Comparison of ENCODE assay signal across 8 cellular contexts in genomic region chr1:192609110-192610079, GRCh38. TPM values are rescaled to one million over a fixed set of nuclear protein-coding genes. Genes with fewer than 3 reads are reported as not detected.
DNase-seq lines count a peak whose midpoint lies in the region; ATAC-seq and TF ChIP-seq lines count a peak whose summit lies in the region.

No MANE protein-coding gene starts in this region.

- DNase-seq in DND-41, result peak; percentile 83
- DNase-seq in MM.1S, result peak; percentile 95
- DNase-seq in activated CD8-positive, alpha-beta memory T cell treated with anti-CD3 and anti-CD28 coated beads, Interleukin-2, amount 50 U/mL, for 1 hour (ENCODE audit: extremely low read depth), result peak; percentile 27
- peak; percentile 25 for DNase-seq in left ventricle myocardium inferior
- DNase-seq in stimulated activated CD8-positive, alpha-beta memory T cell treated with anti-CD3 and anti-CD28 coated beads, Interleukin-12 subunit alpha, Interleukin-12 subunit beta, amount 100 ng/mL, for 1 hour (ENCODE audit: low read depth), result peak; percentile 20
- no peak for DNase-seq in NCI-H1417 treated with DMSO at 0.1 percent for 48 hours (lab: John Stamatoyannopoulos, UW)
- DNase-seq in foreskin keratinocyte, result no peak

- H3K4me2 ChIP-seq in DND-41 (ENCODE audit: insufficient read depth, low read length), result peak overlapping the region; percentile 65
- peak overlapping the region; percentile 48 for H3K4me2 ChIP-seq in MM.1S (ENCODE audit: low read depth, low read length)

- H3K4me3 ChIP-seq in DND-41 (ENCODE audit: low read depth in 1 of 2, low read length in 2 of 2) (peak overlapping the region; percentile 8 to 51; a peak in 3 of 4 replicates), MM.1S (ENCODE audit: low read length) (peak overlapping the region; percentile 9), left ventricle myocardium inferior (no peak overlapping the region)

- no peaks in the 10 kb centered on the region for H3K9me2 ChIP-seq in MM.1S (replicated peaks; ENCODE audit: insufficient read depth, low read length)

- no peaks in the 10 kb centered on the region for H3K9me3 ChIP-seq in DND-41 (ENCODE audit: insufficient read depth, low read length, severe bottlenecking)
- no peaks in the 10 kb centered on the region for H3K9me3 ChIP-seq in MM.1S (replicated peaks; ENCODE audit: insufficient read depth, low read length)
- H3K9me3 ChIP-seq in left ventricle myocardium inferior (replicated peaks), result no peaks in the 10 kb centered on the region

- H3K9ac ChIP-seq in DND-41 (ENCODE audit: low read depth, low read length) (peak overlapping the region; percentile 56), MM.1S (ENCODE audit: low read length) (peak overlapping the region; percentile 40)

- H3K36me3 ChIP-seq in DND-41 (ENCODE audit: insufficient read depth, low read length) (no peaks in the 10 kb centered on the region), MM.1S (replicated peaks; ENCODE audit: insufficient read depth, low read length) (no peaks in the 10 kb centered on the region), left ventricle myocardium inferior (no peaks in the 10 kb centered on the region)

- H3K27me3 ChIP-seq in DND-41 (ENCODE audit: insufficient read depth, low read length, poor library complexity), result no peaks in the 10 kb centered on the region
- H3K27me3 ChIP-seq in MM.1S (replicated peaks; ENCODE audit: insufficient read depth, low read length), result no peaks in the 10 kb centered on the region
- no peaks in the 10 kb centered on the region for H3K27me3 ChIP-seq in left ventricle myocardium inferior (ENCODE audit: low read depth)
- H3K27me3 ChIP-seq in foreskin keratinocyte, result no peaks in the 10 kb centered on the region

- intact Hi-C loops in left ventricle myocardium inferior (cut with micrococcal nuclease), result loop anchor here (10.0 kb wide), 2 partner anchors 135 to 405 kb away; no protein-coding TSS in a partner anchor

- H2AFZ ChIP-seq in DND-41 (ENCODE audit: low read depth, low read length) (peak overlapping the region; percentile 70), MM.1S (ENCODE audit: low read length) (peak overlapping the region; percentile 61)

- H4K20me1 ChIP-seq in DND-41 (ENCODE audit: insufficient read depth, low read length) (no peaks in the 10 kb centered on the region), MM.1S (ENCODE audit: insufficient read depth, low read length) (no peaks in the 10 kb centered on the region)

- TF ChIP-seq CTCF in DND-41 (IDR thresholded peaks at IDR 0.05; ENCODE audit: borderline replicate concordance, extremely low read depth, low read length, poor library complexity, severe bottlenecking) (peak; percentile 63), MM.1S (IDR thresholded peaks at IDR 0.05; ENCODE audit: low read length) (peak; percentile 56), left ventricle myocardium inferior (IDR thresholded peaks at IDR 0.05; ENCODE audit: borderline replicate concordance) (no peak), foreskin keratinocyte (conservative IDR thresholded peaks at IDR 0.05) (no peak)

- H3K79me2 ChIP-seq in DND-41 (ENCODE audit: insufficient read depth, low read length), result peaks cover 40% of the 10 kb centered on the region
- H3K79me2 ChIP-seq in MM.1S (ENCODE audit: low read length), result no peaks in the 10 kb centered on the region

- ATAC-seq in DND-41 (ENCODE audit: insufficient read depth, low read depth), result peak; percentile 98
- peak; percentile 100 for ATAC-seq in GM21528 (IDR thresholded peaks at IDR 0.05; ENCODE audit: low FRiP score, unreplicated experiment)
- no peak for ATAC-seq in foreskin keratinocyte

- H3K27ac ChIP-seq in DND-41 (ENCODE audit: low read length) (peak overlapping the region; percentile 85), MM.1S (ENCODE audit: low read length) (peak overlapping the region; percentile 68), left ventricle myocardium inferior (replicated peaks) (no peak overlapping the region), foreskin keratinocyte (no peak overlapping the region)

- peaks cover 60% of the 10 kb centered on the region for H3K4me1 ChIP-seq in DND-41 (ENCODE audit: insufficient read depth, low read length)
- peaks cover 45% of the 10 kb centered on the region for H3K4me1 ChIP-seq in MM.1S (ENCODE audit: low read length)
- no peaks in the 10 kb centered on the region for H3K4me1 ChIP-seq in left ventricle myocardium inferior
- H3K4me1 ChIP-seq in foreskin keratinocyte, result no peaks in the 10 kb centered on the region

- peaks cover 25% of the 10 kb centered on the region for H3F3A ChIP-seq in MM.1S (ENCODE audit: insufficient read depth, low read length)

RNA-seq across cellular contexts. Expression of gene RGS13, which starts 26.6 kb away (rescaled TPM):
- total RNA-seq in left ventricle myocardium inferior (0.22 TPM), foreskin keratinocyte (not detected in 2 replicates)
- polyA plus RNA-seq in foreskin keratinocyte, result not detected in 2 replicates

RNA-seq across cellular contexts. Expression of gene RGS1, which starts 33.8 kb away (rescaled TPM):
- total RNA-seq in left ventricle myocardium inferior (0.74 TPM), foreskin keratinocyte (not detected in 2 replicates)
- not detected in 2 replicates for polyA plus RNA-seq in foreskin keratinocyte

Comparison
In these comparisons a context has a peak if more than half of its experiments do, and no peak if none do; other contexts are left out.
1. DNase-seq: peak in DND-41 (single experiment), MM.1S (single experiment), activated CD8-positive, alpha-beta memory T cell treated with anti-CD3 and anti-CD28 coated beads, Interleukin-2, amount 50 U/mL, for 1 hour (single experiment), left ventricle myocardium inferior (single experiment) and stimulated activated CD8-positive, alpha-beta memory T cell treated with anti-CD3 and anti-CD28 coated beads, Interleukin-12 subunit alpha, Interleukin-12 subunit beta, amount 100 ng/mL, for 1 hour (single experiment); none in NCI-H1417 treated with DMSO at 0.1 percent for 48 hours (single experiment) and foreskin keratinocyte (0 of 2).
2. H3K27ac ChIP-seq: peak in DND-41 (single experiment) and MM.1S (single experiment); none in left ventricle myocardium inferior (single experiment) and foreskin keratinocyte (single experiment).
3. CTCF ChIP-seq: peak in DND-41 (single experiment) and MM.1S (single experiment); none in left ventricle myocardium inferior (single experiment) and foreskin keratinocyte (single experiment).